In the genomic region with DNA sequence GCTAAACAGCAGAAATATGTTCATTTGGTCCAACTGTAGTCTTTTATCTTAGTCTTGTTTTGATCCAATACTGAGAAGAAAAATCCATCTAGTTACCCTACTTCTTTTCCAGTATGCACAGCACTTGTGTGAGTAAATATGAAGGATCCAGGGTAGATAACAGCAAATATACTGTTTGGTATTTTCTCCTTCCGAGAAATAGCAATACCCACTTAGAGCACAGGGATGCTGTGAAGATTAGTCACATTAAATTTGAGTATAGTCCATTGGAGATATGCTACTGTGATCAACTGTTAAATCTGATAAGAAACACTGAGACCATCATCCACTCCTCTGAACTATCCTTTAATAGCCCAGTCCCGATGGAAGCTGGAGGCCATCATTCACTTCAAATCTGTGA, we compare ENCODE assay signal across 1 cellular context.
TF ChIP-seq lines count a peak whose summit lies in the region.

No MANE protein-coding gene starts in this region.

TF ChIP-seq in HCT116, 20 proteins besides CTCF, POLR2A, EP300 and RAD21 (continued from another document):
- TF ChIP-seq, protein P1, sequence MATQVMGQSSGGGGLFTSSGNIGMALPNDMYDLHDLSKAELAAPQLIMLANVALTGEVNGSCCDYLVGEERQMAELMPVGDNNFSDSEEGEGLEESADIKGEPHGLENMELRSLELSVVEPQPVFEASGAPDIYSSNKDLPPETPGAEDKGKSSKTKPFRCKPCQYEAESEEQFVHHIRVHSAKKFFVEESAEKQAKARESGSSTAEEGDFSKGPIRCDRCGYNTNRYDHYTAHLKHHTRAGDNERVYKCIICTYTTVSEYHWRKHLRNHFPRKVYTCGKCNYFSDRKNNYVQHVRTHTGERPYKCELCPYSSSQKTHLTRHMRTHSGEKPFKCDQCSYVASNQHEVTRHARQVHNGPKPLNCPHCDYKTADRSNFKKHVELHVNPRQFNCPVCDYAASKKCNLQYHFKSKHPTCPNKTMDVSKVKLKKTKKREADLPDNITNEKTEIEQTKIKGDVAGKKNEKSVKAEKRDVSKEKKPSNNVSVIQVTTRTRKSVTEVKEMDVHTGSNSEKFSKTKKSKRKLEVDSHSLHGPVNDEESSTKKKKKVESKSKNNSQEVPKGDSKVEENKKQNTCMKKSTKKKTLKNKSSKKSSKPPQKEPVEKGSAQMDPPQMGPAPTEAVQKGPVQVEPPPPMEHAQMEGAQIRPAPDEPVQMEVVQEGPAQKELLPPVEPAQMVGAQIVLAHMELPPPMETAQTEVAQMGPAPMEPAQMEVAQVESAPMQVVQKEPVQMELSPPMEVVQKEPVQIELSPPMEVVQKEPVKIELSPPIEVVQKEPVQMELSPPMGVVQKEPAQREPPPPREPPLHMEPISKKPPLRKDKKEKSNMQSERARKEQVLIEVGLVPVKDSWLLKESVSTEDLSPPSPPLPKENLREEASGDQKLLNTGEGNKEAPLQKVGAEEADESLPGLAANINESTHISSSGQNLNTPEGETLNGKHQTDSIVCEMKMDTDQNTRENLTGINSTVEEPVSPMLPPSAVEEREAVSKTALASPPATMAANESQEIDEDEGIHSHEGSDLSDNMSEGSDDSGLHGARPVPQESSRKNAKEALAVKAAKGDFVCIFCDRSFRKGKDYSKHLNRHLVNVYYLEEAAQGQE (IDR thresholded peaks at IDR 0.05; ENCODE audit: low read depth): no peak
- TF ChIP-seq JUND (IDR thresholded peaks at IDR 0.05): no peak
- TF ChIP-seq EZH2phosphoT487 (IDR thresholded peaks at IDR 0.05; ENCODE audit: borderline replicate concordance): no peak
- TF ChIP-seq, protein P2, sequence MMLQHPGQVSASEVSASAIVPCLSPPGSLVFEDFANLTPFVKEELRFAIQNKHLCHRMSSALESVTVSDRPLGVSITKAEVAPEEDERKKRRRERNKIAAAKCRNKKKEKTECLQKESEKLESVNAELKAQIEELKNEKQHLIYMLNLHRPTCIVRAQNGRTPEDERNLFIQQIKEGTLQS (IDR thresholded peaks at IDR 0.05): no peak
TF ChIP-seq in HCT116: peak in this region for 0.
